Comparison of ENCODE assay signal across 8 cellular contexts in genomic region chr1:10211805-10212405, GRCh38. TPM values are rescaled to one million over a fixed set of nuclear protein-coding genes. Genes with fewer than 3 reads are reported as not detected.
DNase-seq lines count a peak whose midpoint lies in the region; ATAC-seq and TF ChIP-seq lines count a peak whose summit lies in the region.

No MANE protein-coding gene starts in this region.

- H3K4me1 ChIP-seq in PC-9 (replicated peaks; ENCODE audit: insufficient read depth): peaks cover 11% of the 10 kb centered on the region
- H3K4me1 ChIP-seq in duodenal mucosa (ENCODE audit: control insufficient read depth in 1 of 2, insufficient read depth in 2 of 2, low read length in 2 of 2): peaks cover 26 to 29% of the 10 kb centered on the region in 2 donors

- no TSS peak for BruUV-seq in PC-9 (replicated peaks; lab: Mats Ljungman, UMichigan)

- no peaks in the 10 kb centered on the region for H3K27me3 ChIP-seq in PC-9 (ENCODE audit: insufficient read depth, low read depth)
- H3K27me3 ChIP-seq in duodenal mucosa (ENCODE audit: control insufficient read depth in 1 of 2, insufficient read depth in 2 of 2, low read length in 2 of 2): no peaks in the 10 kb centered on the region

- no peaks in the 10 kb centered on the region for H4K20me1 ChIP-seq in PC-9 (ENCODE audit: insufficient read depth)

- CTCF ChIA-PET in PC-9 (lab: Charles Lee): interaction anchor here (0.6 to 0.7 kb wide), 5 partner anchors 12 to 204 kb away, joined by 3 to 23 read pairs (median 4); no protein-coding TSS in a partner anchor

- POLR2A ChIA-PET in PC-9 (lab: Charles Lee; ENCODE audit: unreplicated experiment): interaction anchor here (0.5 to 0.7 kb wide), 5 partner anchors 16 to 319 kb away, joined by 3 to 12 read pairs (median 5); no protein-coding TSS in a partner anchor

- H3F3A ChIP-seq in PC-9 (ENCODE audit: insufficient read depth, low read depth): peaks cover 7% of the 10 kb centered on the region; the same call in 1 of the 2 replicates

- peaks cover 43% of the 10 kb centered on the region for H3K79me2 ChIP-seq in PC-9 (ENCODE audit: low read depth)

- H3K36me3 ChIP-seq in PC-9 (ENCODE audit: low read depth) (no peaks in the 10 kb centered on the region), duodenal mucosa (ENCODE audit: control insufficient read depth in 1 of 2, insufficient read depth in 2 of 2, low read length in 2 of 2) (no peaks in the 10 kb centered on the region)

- intact Hi-C loops in PC-9 (cut with micrococcal nuclease; ENCODE audit: unreplicated experiment): loop anchor here (2.0 kb wide), 3 partner anchors 71 to 179 kb away; partner anchors contain the start of gene UBE4B

- ATAC-seq in GM21360 (IDR thresholded peaks at IDR 0.05; ENCODE audit: unreplicated experiment) (no peak), GM18870 (IDR thresholded peaks at IDR 0.05; ENCODE audit: unreplicated experiment) (no peak)

- DNase-seq in NCI-H2081 (lab: John Stamatoyannopoulos, UW) (peak; percentile 41 to 62), NCI-H2081 treated with DMSO at 0.1 percent for 48 hours (lab: John Stamatoyannopoulos, UW) (no peak), PC-9 (no peak), myocyte (ENCODE audit: low read depth) (peak; percentile 94)
- DNase-seq in effector CD4-positive, alpha-beta T cell: no peak

- H2AFZ ChIP-seq in PC-9: peak overlapping the region; percentile 92

- no peaks in the 10 kb centered on the region for H3K9me2 ChIP-seq in PC-9 (ENCODE audit: insufficient read depth)

- H3K4me3 ChIP-seq in PC-9 (peak overlapping the region; percentile 88), duodenal mucosa (ENCODE audit: low read depth in 1 of 2, low read length in 2 of 2) (peak overlapping the region; percentile 96 to 97)

- peak overlapping the region; percentile 98 for H3K9ac ChIP-seq in duodenal mucosa (ENCODE audit: low read depth in 1 of 2, low read length in 2 of 2)

- no peak for TF ChIP-seq CTCF in PC-9 (conservative IDR thresholded peaks at IDR 0.05)

- H3K9me3 ChIP-seq in PC-9 (ENCODE audit: insufficient read depth, low read depth) (no peaks in the 10 kb centered on the region), duodenal mucosa (ENCODE audit: control insufficient read depth in 1 of 2, low read length in 2 of 2) (no peaks in the 10 kb centered on the region)

- peak overlapping the region; percentile 95 for H3K4me2 ChIP-seq in PC-9

- H3K27ac ChIP-seq in PC-9 (peak overlapping the region; percentile 45), duodenal mucosa (ENCODE audit: low read depth, low read length) (peak overlapping the region; percentile 95)

RNA-seq across cellular contexts. Expression of gene KIF1B, which starts 1.5 kb away (rescaled TPM):
- 20.6 and 22.7 TPM in 2 replicates for total RNA-seq in PC-9 (2021)
- total RNA-seq in myocyte: 135 and 155 TPM in 2 replicates
- polyA plus RNA-seq in myocyte (2012): 40.2 TPM

Comparison
In these comparisons a context has a peak if more than half of its experiments do, and no peak if none do; other contexts are left out.
1. DNase-seq: peak in NCI-H2081 (2 of 2) and myocyte (single experiment); none in NCI-H2081 treated with DMSO at 0.1 percent for 48 hours (single experiment), PC-9 (0 of 2) and effector CD4-positive, alpha-beta T cell (single experiment).